8 cellular contexts compared by ENCODE assay signal in genomic region chr3:129316121-129317013, GRCh38. TPM values are rescaled to one million over a fixed set of nuclear protein-coding genes. Genes with fewer than 3 reads are reported as not detected.
DNase-seq lines count a peak whose midpoint lies in the region; ATAC-seq and TF ChIP-seq lines count a peak whose summit lies in the region.

No MANE protein-coding gene starts in this region.

- in situ Hi-C loops in ACHN (cut with HindIII; ENCODE audit: low pct_ligation_motif_present, low pct_unique_long_range_greater_than_20kb, low sequenced_read_pairs), result no loop called here

- peak overlapping the region; percentile 75 to 98 for H3K4me3 ChIP-seq in muscle layer of colon (ENCODE audit: low read depth in 1 of 2, low read length in 2 of 2)

- peak; percentile 99 for TF ChIP-seq POLR2A in erythroblast (IDR thresholded peaks at IDR 0.05; ENCODE audit: low read length)

- DNase-seq in ACHN (peak; percentile 80), HT1080 (ENCODE audit: low read depth) (peak; percentile 83), OCI-M1 (lab: John Stamatoyannopoulos, UW) (peak; percentile 90), erythroblast (lab: John Stamatoyannopoulos, UW) (peak; percentile 89 to 95)
- peak; percentile 93 for DNase-seq in activated T-cell treated with anti-CD3 and anti-CD28 coated beads, Interleukin-2, amount 50 U/mL, for 1 hour
- peak; percentile 87 for DNase-seq in stimulated activated CD8-positive, alpha-beta memory T cell treated with anti-CD3 and anti-CD28 coated beads, Interleukin-7, amount 100 ng/mL, for 24 hours (ENCODE audit: low read depth)

- ATAC-seq in GM18511 (IDR thresholded peaks at IDR 0.05; ENCODE audit: unreplicated experiment), result peak; percentile 48

- H3K27ac ChIP-seq in muscle layer of colon (ENCODE audit: low read depth, low read length), result peak overlapping the region; percentile 98

- peaks cover 6% of the 10 kb centered on the region for H3K36me3 ChIP-seq in muscle layer of colon (ENCODE audit: insufficient read depth, low read length)

- no peaks in the 10 kb centered on the region for H3K9me3 ChIP-seq in muscle layer of colon (ENCODE audit: low read length)

- H3K4me1 ChIP-seq in muscle layer of colon (ENCODE audit: insufficient read depth, low read length), result peaks cover 17% of the 10 kb centered on the region

- H3K9ac ChIP-seq in muscle layer of colon (ENCODE audit: low read length), result peak overlapping the region; percentile 33

- no peaks in the 10 kb centered on the region for H3K27me3 ChIP-seq in muscle layer of colon (ENCODE audit: control insufficient read depth in 1 of 2, insufficient read depth in 2 of 2, low read length in 2 of 2)

RNA-seq across cellular contexts. Expression of gene HMCES, which starts 37.7 kb away (rescaled TPM):
- total RNA-seq in HT1080 (2014; rRNA removed; shearing (Covaris generic)), result 37.4 and 54.9 TPM in 2 replicates
- 44.3 and 51.8 TPM in 2 replicates for polyA plus RNA-seq in HT1080 (2015; cell fraction: cytosol; rRNA removed)
- polyA plus RNA-seq in HT1080 (2015; cell fraction: nucleus; rRNA removed), result 41.0 and 44.7 TPM in 2 replicates

Comparison
In these comparisons a context has a peak if more than half of its experiments do, and no peak if none do; other contexts are left out.
1. Peak in every context shown above with its lines: DNase-seq, ATAC-seq, H3K4me3 ChIP-seq and H3K27ac ChIP-seq.